9 cellular contexts compared by ENCODE assay signal in genomic region chr12:96047621-96048211, GRCh38. TPM values are rescaled to one million over a fixed set of nuclear protein-coding genes. Genes with fewer than 3 reads are reported as not detected.
A peak's percentile ranks its signal among the peaks of the same experiment; 100 is the strongest.
DNase-seq lines count a peak whose midpoint lies in the region; ATAC-seq and TF ChIP-seq lines count a peak whose summit lies in the region.
"Had no signal": no experiment of that assay in that cellular context is flagged by ENCODE, and none has a peak within 500 bp of the region (broad histone marks: within the 10 kb centered on the region; RNA-seq: fewer than 3 reads in every experiment).

No MANE protein-coding gene starts in this region.

- CTCF ChIA-PET in naive thymus-derived CD4-positive, alpha-beta T cell (lab: Charles Lee) = interaction anchor here (1.3 kb wide), 1 partner anchor 12 kb away, joined by 3 read pairs; the partner anchor contains the start of gene LTA4H

- H3K4me3 ChIP-seq in HL-60 (replicated peaks; ENCODE audit: insufficient read depth, low read length) = no peak overlapping the region
- H3K4me3 ChIP-seq in naive thymus-derived CD4-positive, alpha-beta T cell (ENCODE audit: low read length) = peak overlapping the region; percentile 8

- no peak for TF ChIP-seq CTCF in HL-60 (IDR thresholded peaks at IDR 0.05; ENCODE audit: insufficient read depth, low read length)
- no peak for TF ChIP-seq CTCF in GM10266 (IDR thresholded peaks at IDR 0.05; ENCODE audit: control insufficient read depth, insufficient read depth, low read depth, missing control alignments)

- DNase-seq in DMS53 treated with DMSO at 0.1 percent for 48 hours (lab: John Stamatoyannopoulos, UW; ENCODE audit: unreplicated experiment) (peak; percentile 99), HL-60 (ENCODE audit: low read depth in 1 of 2, low spot score in 1 of 2) (peak; percentile 71 to 88), NOMO-1 treated with dmso at 0.1 percent for 144 hours (lab: John Stamatoyannopoulos, UW; ENCODE audit: unreplicated experiment) (peak; percentile 61), cerebellar cortex (ENCODE audit: low spot score) (peak; percentile 40), GM10266 (ENCODE audit: extremely low spot score) (no peak), posterior cingulate gyrus (no peak)
- DNase-seq in naive thymus-derived CD4-positive, alpha-beta T cell = peak in 6 of 9 donors; percentile 23 to 60 (median 56)

- intact Hi-C loops in naive thymus-derived CD4-positive, alpha-beta T cell (cut with micrococcal nuclease) = loop anchor here in 1 of 2 donors (1.0 kb wide), 1 partner anchor 12 kb away; the partner anchor contains the start of gene LTA4H
- intact Hi-C loops in posterior cingulate gyrus (cut with DNase I) = no loop called here

- peaks cover 39 to 58% (median 46%) of the 10 kb centered on the region in 7 donors for H3K4me1 Mint-ChIP-seq in naive thymus-derived CD4-positive, alpha-beta T cell

- no peaks in the 10 kb centered on the region for H3K27me3 ChIP-seq in HL-60 (ENCODE audit: insufficient read depth, poor library complexity, severe bottlenecking)
- H3K27me3 ChIP-seq in naive thymus-derived CD4-positive, alpha-beta T cell (ENCODE audit: control insufficient read depth in 2 of 2, insufficient read depth in 2 of 2, low read length in 2 of 2) = no peaks in the 10 kb centered on the region

- H3K36me3 Mint-ChIP-seq in naive thymus-derived CD4-positive, alpha-beta T cell = peaks cover 0 to 17% (median 0%) of the 10 kb centered on the region in 5 donors

- peaks cover 0 to 5% (median 0%) of the 10 kb centered on the region in 11 donors for H3K9me3 Mint-ChIP-seq in naive thymus-derived CD4-positive, alpha-beta T cell
- H3K9me3 Mint-ChIP-seq: nephron had no signal

- no peaks in the 10 kb centered on the region for H3K36me3 ChIP-seq in naive thymus-derived CD4-positive, alpha-beta T cell (ENCODE audit: control insufficient read depth in 2 of 3, insufficient read depth in 3 of 3, low read length in 3 of 3)

- H3K4me3 Mint-ChIP-seq in naive thymus-derived CD4-positive, alpha-beta T cell = peak overlapping the region; percentile 61 to 89 (median 76)
- H3K4me3 Mint-ChIP-seq: nephron had no signal

- peak overlapping the region; percentile 67 for H3K27ac ChIP-seq in HL-60 (replicated peaks)
- peak overlapping the region; percentile 60 for H3K27ac ChIP-seq in naive thymus-derived CD4-positive, alpha-beta T cell (ENCODE audit: low read depth, low read length)

- peak overlapping the region; percentile 64 to 97 (median 91) for H3K27ac Mint-ChIP-seq in naive thymus-derived CD4-positive, alpha-beta T cell

- POLR2A ChIA-PET in naive thymus-derived CD4-positive, alpha-beta T cell (lab: Charles Lee) = interaction anchor here (0.8 to 2.3 kb wide), 4 partner anchors 12 to 353 kb away, joined by 3 to 10 read pairs (median 4); partner anchors contain the start of genes CDK17 and LTA4H

- peaks cover 11 to 25% of the 10 kb centered on the region in 2 donors for H3K4me1 ChIP-seq in naive thymus-derived CD4-positive, alpha-beta T cell (ENCODE audit: control insufficient read depth in 2 of 2, insufficient read depth in 2 of 2, low read length in 2 of 2)

- H3K9me3 ChIP-seq in naive thymus-derived CD4-positive, alpha-beta T cell (ENCODE audit: control insufficient read depth in 2 of 3, low read length in 3 of 3) = no peaks in the 10 kb centered on the region

- no peaks in the 10 kb centered on the region for H3K27me3 Mint-ChIP-seq in naive thymus-derived CD4-positive, alpha-beta T cell

- ATAC-seq in GM19463 (IDR thresholded peaks at IDR 0.05; ENCODE audit: unreplicated experiment) = peak; percentile 80
- ATAC-seq in naive thymus-derived CD4-positive, alpha-beta T cell = peak; percentile 77

RNA-seq across cellular contexts. Expression of gene LTA4H, which starts 12.3 kb away (rescaled TPM):
- total RNA-seq in naive thymus-derived CD4-positive, alpha-beta T cell = 100 to 1,000 TPM in 1 of 5 experiments, 10 to 100 TPM in 4; 52.5 to 151 (median 63.4) TPM
- polyA plus RNA-seq in naive thymus-derived CD4-positive, alpha-beta T cell = 10 to 100 TPM; 80.9 to 82.9 TPM

RNA-seq across cellular contexts. Expression of gene HAL, which starts 51.6 kb away (rescaled TPM):
- 1 to 10 TPM in 3 of 5 experiments, under 1 TPM in 2; 0.24 to 7.0 (median 1.1) TPM for total RNA-seq in naive thymus-derived CD4-positive, alpha-beta T cell
- not detected for polyA plus RNA-seq in naive thymus-derived CD4-positive, alpha-beta T cell

Comparison
In these comparisons a context has a peak if more than half of its experiments do, and no peak if none do; other contexts are left out.
1. DNase-seq: peak in DMS53 treated with DMSO at 0.1 percent for 48 hours (single experiment), HL-60 (2 of 2), NOMO-1 treated with dmso at 0.1 percent for 144 hours (single experiment), cerebellar cortex (single experiment) and naive thymus-derived CD4-positive, alpha-beta T cell (6 of 9); none in GM10266 (single experiment) and posterior cingulate gyrus (0 of 10).